In genomic region chr6:135037541-135037940, GRCh38 we compare ENCODE assay signal across 18 cellular contexts. TPM values are rescaled to one million over a fixed set of nuclear protein-coding genes. Genes with fewer than 3 reads are reported as not detected.
DNase-seq lines count a peak whose midpoint lies in the region; ATAC-seq, FAIRE-seq and TF ChIP-seq lines count a peak whose summit lies in the region.
"Had no signal": no experiment of that assay in that cellular context is flagged by ENCODE, and none has a peak within 500 bp of the region (broad histone marks: within the 10 kb centered on the region; RNA-seq: fewer than 3 reads in every experiment).

No MANE protein-coding gene starts in this region.

- H3K9me3 Mint-ChIP-seq in activated CD4-positive, alpha-beta T cell treated with anti-CD3 and anti-CD28 coated beads for 36 hours (ENCODE audit: low read depth), result no peaks in the 10 kb centered on the region

- H3K27ac ChIP-seq in cardiac muscle cell (peak overlapping the region; percentile 19), right cardiac atrium (ENCODE audit: low read length) (no peak overlapping the region)
- H3K27ac ChIP-seq: BLaER1 had no signal

- H3K27me3 ChIP-seq in cardiac muscle cell (no peaks in the 10 kb centered on the region), right cardiac atrium (ENCODE audit: control insufficient read depth, insufficient read depth) (no peaks in the 10 kb centered on the region)
- H3K27me3 ChIP-seq: BLaER1 had no signal

- WGBS in right cardiac atrium, result 68% methylated on average over 4 of the region's 4 CpGs

- peak overlapping the region; percentile 31 for H3K27ac Mint-ChIP-seq in activated CD4-positive, alpha-beta T cell treated with anti-CD3 and anti-CD28 coated beads for 36 hours

- FAIRE-seq in islet of Langerhans (lab: Jason Lieb, UNC), result peak; percentile 84
- FAIRE-seq: GM12878 had no signal

- H3K36me3 ChIP-seq in cardiac muscle cell, result peaks cover 46% of the 10 kb centered on the region

- H3K4me1 Mint-ChIP-seq in activated CD4-positive, alpha-beta T cell treated with anti-CD3 and anti-CD28 coated beads for 36 hours, result peaks cover 36% of the 10 kb centered on the region

- no peak for TF ChIP-seq CTCF in cardiac muscle cell (IDR thresholded peaks at IDR 0.05; ENCODE audit: low read depth, low read length)

- ATAC-seq in activated CD4-positive, alpha-beta T cell treated with anti-CD3 and anti-CD28 coated beads for 36 hours, result no peak
- ATAC-seq in right cardiac atrium (no peak), GM21526 (IDR thresholded peaks at IDR 0.05; ENCODE audit: low FRiP score, unreplicated experiment) (no peak)
- ATAC-seq: GM12878 had no signal

- no peaks in the 10 kb centered on the region for H3K9me3 ChIP-seq in cardiac muscle cell (ENCODE audit: low read depth)
- H3K9me3 ChIP-seq in right cardiac atrium (ENCODE audit: control insufficient read depth, low read length), result no peaks in the 10 kb centered on the region
- H3K9me3 ChIP-seq: Caco-2 had no signal

- intact Hi-C loops in activated CD4-positive, alpha-beta T cell treated with anti-CD3 and anti-CD28 coated beads for 36 hours (cut with DNase I, micrococcal nuclease), result no loop called here
- intact Hi-C loops in right cardiac atrium (cut with DNase I), result no loop called here

- H3K36me3 Mint-ChIP-seq in activated CD4-positive, alpha-beta T cell treated with anti-CD3 and anti-CD28 coated beads for 36 hours (ENCODE audit: low read depth), result peaks cover 49% of the 10 kb centered on the region

- no peak for DNase-seq in activated CD4-positive, alpha-beta T cell treated with anti-CD3 and anti-CD28 coated beads for 36 hours
- no peak for DNase-seq in activated CD4-positive, alpha-beta T cell treated with anti-CD3 and anti-CD28 coated beads for 1 hour
- no peak for DNase-seq in cardiac muscle cell (ENCODE audit: low read depth in 1 of 2, low spot score in 1 of 2)
- no peak for DNase-seq in right cardiac atrium
- DNase-seq in COR-L47 (lab: John Stamatoyannopoulos, UW), result no peak
- DNase-seq in cerebellum (ENCODE audit: low spot score), result no peak
- DNase-seq: 8988T, Caco-2, DMS53, HCEC 1CT, MV-4-11, NCI-H1417 treated with DMSO at 0.1 percent for 48 hours, NCI-H2029, NCI-H510A treated with DMSO at 0.1 percent for 48 hours had no signal

- H3K4me1 ChIP-seq in cardiac muscle cell (ENCODE audit: low read depth), result no peaks in the 10 kb centered on the region
- no peaks in the 10 kb centered on the region for H3K4me1 ChIP-seq in right cardiac atrium (ENCODE audit: control insufficient read depth, insufficient read depth, low read length)
- H3K4me1 ChIP-seq: Caco-2 had no signal

- CTCF ChIA-PET in activated CD4-positive, alpha-beta T cell treated with anti-CD3 and anti-CD28 coated beads for 36 hours (lab: Charles Lee), result interaction anchor here (0.6 to 1.1 kb wide), 4 partner anchors 9 to 168 kb away, joined by 3 read pairs; no protein-coding TSS in a partner anchor

- POLR2A ChIA-PET in activated CD4-positive, alpha-beta T cell treated with anti-CD3 and anti-CD28 coated beads for 36 hours (lab: Charles Lee), result no interaction called here

- H3K4me3 ChIP-seq in cardiac muscle cell (no peak overlapping the region), right cardiac atrium (ENCODE audit: low read length) (no peak overlapping the region)
- H3K4me3 ChIP-seq: BLaER1, GM12878 had no signal

- no peak overlapping the region for H3K4me3 Mint-ChIP-seq in activated CD4-positive, alpha-beta T cell treated with anti-CD3 and anti-CD28 coated beads for 36 hours

- H3K27me3 Mint-ChIP-seq in activated CD4-positive, alpha-beta T cell treated with anti-CD3 and anti-CD28 coated beads for 36 hours, result no peaks in the 10 kb centered on the region

RNA-seq across cellular contexts. Expression of gene HBS1L, which starts 17.1 kb away (rescaled TPM):
- 100 to 1,000 TPM; 133 to 141 TPM for total RNA-seq in activated CD4-positive, alpha-beta T cell treated with anti-CD3 and anti-CD28 coated beads for 36 hours
- total RNA-seq in cardiac muscle cell, result 76.6 and 98.9 TPM in 2 replicates
- polyA plus RNA-seq in cardiac muscle cell, result 57.8 and 89.6 TPM in 2 replicates
- 10 to 100 TPM; 65.2 to 81.3 (median 74.5) TPM for total RNA-seq in right cardiac atrium
- polyA plus RNA-seq in right cardiac atrium, result 28.7 TPM
- 77.2 TPM for total RNA-seq in cerebellum
